ENCODE assay signal across 10 cellular contexts in the genomic region with DNA sequence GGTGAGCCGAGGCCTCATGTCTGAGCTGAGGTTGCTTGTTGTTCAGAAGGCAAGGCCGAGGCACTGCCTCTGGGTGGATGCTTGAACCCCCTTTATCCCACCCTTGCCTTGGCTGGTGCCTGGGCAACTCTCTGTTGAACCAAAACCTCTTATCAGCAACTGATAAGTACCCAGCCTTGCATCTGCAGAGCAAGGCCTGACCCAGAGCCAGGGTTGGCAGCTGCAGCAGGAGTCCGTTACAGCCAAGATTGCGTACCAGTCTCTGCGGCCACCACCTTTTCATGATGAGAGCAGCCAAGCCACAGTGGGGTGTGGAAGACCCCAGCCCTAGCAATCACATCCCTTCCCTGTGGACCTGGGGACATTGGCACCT.
DNase-seq lines count a peak whose midpoint lies in the region; ATAC-seq and TF ChIP-seq lines count a peak whose summit lies in the region.
"Had no signal": no experiment of that assay in that cellular context is flagged by ENCODE, and none has a peak within 500 bp of the region (broad histone marks: within the 10 kb centered on the region; RNA-seq: fewer than 3 reads in every experiment).

No MANE protein-coding gene starts in this region.

- DNase-seq in Peyer's patch (no peak), pons (ENCODE audit: low spot score) (peak; percentile 29), NCI-H2081 (lab: John Stamatoyannopoulos, UW) (no peak), GM13976 (ENCODE audit: low spot score) (no peak)
- no peak for DNase-seq in effector memory CD4-positive, alpha-beta T cell
- DNase-seq: NCI-H1092 treated with DMSO at 0.1 percent for 48 hours, NCI-H748 treated with DMSO at 0.1 percent for 48 hours had no signal

- H3K27ac ChIP-seq in DOHH2 (ENCODE audit: low read depth, low read length) (no peak overlapping the region), Peyer's patch (peak overlapping the region; percentile 49 to 84 (median 70))
- peak overlapping the region; percentile 74 for H3K27ac ChIP-seq in effector memory CD4-positive, alpha-beta T cell (ENCODE audit: insufficient read depth, low read length, poor library complexity, severe bottlenecking)

- no peaks in the 10 kb centered on the region for H3F3A ChIP-seq in DOHH2 (ENCODE audit: control insufficient read depth, insufficient read depth)

- peak overlapping the region; percentile 89 for H3K4me2 ChIP-seq in DOHH2 (ENCODE audit: low read length)

- H3K9me2 ChIP-seq in DOHH2 (replicated peaks; ENCODE audit: control insufficient read depth, low read length), result no peaks in the 10 kb centered on the region

- no peak for TF ChIP-seq POLR2A in Peyer's patch (IDR thresholded peaks at IDR 0.05)

- H3K4me1 ChIP-seq in DOHH2 (ENCODE audit: control insufficient read depth, low read length), result peaks cover 38% of the 10 kb centered on the region
- H3K4me1 ChIP-seq in Peyer's patch, result peaks cover 0 to 33% (median 20%) of the 10 kb centered on the region in 4 donors
- H3K4me1 ChIP-seq in effector memory CD4-positive, alpha-beta T cell (ENCODE audit: control insufficient read depth, insufficient read depth, low read length, poor library complexity, severe bottlenecking), result peaks cover 40% of the 10 kb centered on the region

- H3K4me3 ChIP-seq in DOHH2 (ENCODE audit: low read length) (0 out of 2 replicates have a peak overlapping the region, but pooled peaks have one; percentile 58), Peyer's patch (no peak overlapping the region)
- H3K4me3 ChIP-seq in effector memory CD4-positive, alpha-beta T cell (ENCODE audit: insufficient read depth, low read depth, low read length, poor library complexity, severe bottlenecking), result peak overlapping the region; percentile 31

- H3K27me3 ChIP-seq in DOHH2 (ENCODE audit: control insufficient read depth, low read length) (no peaks in the 10 kb centered on the region), Peyer's patch (no peaks in the 10 kb centered on the region)
- H3K27me3 ChIP-seq in effector memory CD4-positive, alpha-beta T cell (replicated peaks; ENCODE audit: control insufficient read depth, insufficient read depth, low read length, poor library complexity, severe bottlenecking), result no peaks in the 10 kb centered on the region

- H4K20me1 ChIP-seq in DOHH2 (ENCODE audit: control insufficient read depth, insufficient read depth, low read depth, low read length), result no peaks in the 10 kb centered on the region; the same call in 1 of the 2 replicates

- peaks cover 51% of the 10 kb centered on the region for H3K79me2 ChIP-seq in DOHH2 (ENCODE audit: control insufficient read depth, low read length)

- no peak for TF ChIP-seq CTCF in DOHH2 (IDR thresholded peaks at IDR 0.05; ENCODE audit: low read depth, low read length, poor library complexity, severe bottlenecking)
- TF ChIP-seq CTCF in Peyer's patch (IDR thresholded peaks at IDR 0.05), result no peak
- no peak for TF ChIP-seq CTCF in GM13976 (IDR thresholded peaks at IDR 0.05; ENCODE audit: borderline replicate concordance, control extremely low read depth, extremely low read depth, insufficient read depth, missing control alignments)

- ATAC-seq in GM19397 (IDR thresholded peaks at IDR 0.05; ENCODE audit: unreplicated experiment) (no peak), GM18861 (IDR thresholded peaks at IDR 0.05; ENCODE audit: unreplicated experiment) (no peak)

- H3K9me3 ChIP-seq in DOHH2 (ENCODE audit: control insufficient read depth, insufficient read depth, low read length) (no peaks in the 10 kb centered on the region), Peyer's patch (no peaks in the 10 kb centered on the region)
- no peaks in the 10 kb centered on the region for H3K9me3 ChIP-seq in effector memory CD4-positive, alpha-beta T cell (ENCODE audit: control insufficient read depth, low read length)

- in situ Hi-C loops in GM13976 (cut with MboI; ENCODE audit: low sequenced_read_pairs, unreplicated experiment), result no loop called here

- H3K36me3 ChIP-seq in DOHH2 (ENCODE audit: control insufficient read depth, low read length) (no peaks in the 10 kb centered on the region), Peyer's patch (no peaks in the 10 kb centered on the region)
- no peaks in the 10 kb centered on the region for H3K36me3 ChIP-seq in effector memory CD4-positive, alpha-beta T cell (ENCODE audit: control insufficient read depth, insufficient read depth, low read length)

Comparison
In these comparisons a context has a peak if more than half of its experiments do, and no peak if none do; other contexts are left out.
1. H3K4me3 ChIP-seq: peak in DOHH2 (single experiment) and effector memory CD4-positive, alpha-beta T cell (single experiment); none in Peyer's patch (0 of 4).